8 cellular contexts compared by ENCODE assay signal in genomic region chr2:176118606-176119370, GRCh38. TPM values are rescaled to one million over a fixed set of nuclear protein-coding genes. Genes with fewer than 3 reads are reported as not detected.
DNase-seq lines count a peak whose midpoint lies in the region; FAIRE-seq and TF ChIP-seq lines count a peak whose summit lies in the region.

No MANE protein-coding gene starts in this region.

- H3K27me3 ChIP-seq in BE2C = peaks cover 5% of the 10 kb centered on the region; the same call in 1 of the 2 replicates

- peak; percentile 67 for TF ChIP-seq CTCF in BE2C (IDR thresholded peaks at IDR 0.05; ENCODE audit: low read depth, low read length)

- H3K4me1 ChIP-seq in BE2C = 0 out of 2 replicates have a peak, but pooled peaks cover 3% of the 10 kb centered on the region

- H3K36me3 ChIP-seq in BE2C = no peaks in the 10 kb centered on the region; the same call in 1 of the 2 replicates

- peak; percentile 73 for FAIRE-seq in GM18507 (lab: Jason Lieb, UNC)

- no peaks in the 10 kb centered on the region for H3K9me3 ChIP-seq in BE2C

- peak overlapping the region; percentile 47 for H3K4me3 ChIP-seq in BE2C (ENCODE audit: low read depth, low read length)

- DNase-seq in BE2C (peak; percentile 60), GM18507 (ENCODE audit: extremely low spot score, insufficient read length, low read depth) (no peak), RKO (ENCODE audit: low spot score) (peak; percentile 77), glomerular visceral epithelial cell (ENCODE audit: extremely low spot score) (peak; percentile 58), cortex of kidney (lab: John Stamatoyannopoulos, UW) (no peak), NCI-H2171 (lab: John Stamatoyannopoulos, UW) (no peak), activated gamma-delta T cell (lab: John Stamatoyannopoulos, UW) (no peak), mucosa of gallbladder (ENCODE audit: low spot score) (no peak)

RNA-seq across cellular contexts. Expression of gene HOXD10, which starts 2.2 kb away (rescaled TPM):
- 0.94 TPM for polyA plus RNA-seq in BE2C (2012; ENCODE audit: insufficient read depth, insufficient read length, low read depth)
- not detected for total RNA-seq in mucosa of gallbladder

RNA-seq across cellular contexts. Expression of gene HOXD9, which starts 3.7 kb away (rescaled TPM):
- polyA plus RNA-seq in BE2C (2012; ENCODE audit: insufficient read depth, insufficient read length, low read depth) = 22.9 TPM
- 0.66 TPM for total RNA-seq in mucosa of gallbladder

RNA-seq across cellular contexts. Expression of gene HOXD8, which starts 10.7 kb away (rescaled TPM):
- polyA plus RNA-seq in BE2C (2012; ENCODE audit: insufficient read depth, insufficient read length, low read depth) = 14.6 TPM
- 1.7 TPM for total RNA-seq in mucosa of gallbladder

RNA-seq across cellular contexts. Expression of gene HOXD11, which starts 11.7 kb away (rescaled TPM):
- not detected for polyA plus RNA-seq in BE2C (2012; ENCODE audit: insufficient read depth, insufficient read length, low read depth)
- not detected for total RNA-seq in mucosa of gallbladder

RNA-seq across cellular contexts. Expression of gene HOXD12, which starts 19.2 kb away (rescaled TPM):
- not detected for polyA plus RNA-seq in BE2C (2012; ENCODE audit: insufficient read depth, insufficient read length, low read depth)
- total RNA-seq in mucosa of gallbladder = not detected

Comparison
In these comparisons a context has a peak if more than half of its experiments do, and no peak if none do; other contexts are left out.
1. DNase-seq: peak in BE2C (single experiment), RKO (single experiment) and glomerular visceral epithelial cell (single experiment); none in GM18507 (single experiment), cortex of kidney (single experiment), NCI-H2171 (single experiment), activated gamma-delta T cell (single experiment) and mucosa of gallbladder (single experiment).